8 cellular contexts compared by ENCODE assay signal in genomic region chr10:63264852-63265617, GRCh38.
DNase-seq lines count a peak whose midpoint lies in the region; ATAC-seq and TF ChIP-seq lines count a peak whose summit lies in the region.

No MANE protein-coding gene starts in this region.

- WGBS in heart right ventricle, 2 donors = 0% methylated on average over 5 of the region's 5 CpGs
- no CpG with 5 or more reads among the region's 5 CpGs for WGBS in trophoblast cell (ENCODE audit: extremely low coverage, insufficient coverage, insufficient read length)

- no peaks in the 10 kb centered on the region for H3K9me3 Mint-ChIP-seq in activated T-cell treated with anti-CD3 and anti-CD28 coated beads, Interleukin-2, amount 50 U/mL, for 72 hours

- H2AK5ac ChIP-seq in trophoblast cell (ENCODE audit: low read length) = no peak overlapping the region

- peaks cover 3% of the 10 kb centered on the region for H3K79me2 ChIP-seq in trophoblast cell (ENCODE audit: control insufficient read depth, insufficient read depth, low read length, poor library complexity)

- H3K27ac ChIP-seq in heart right ventricle = peak overlapping the region in 9 of 10 donors; percentile 67 to 95 (median 90)
- no peak overlapping the region for H3K27ac ChIP-seq in trophoblast cell (ENCODE audit: low read depth, low read length)

- H3K27ac Mint-ChIP-seq in activated T-cell treated with anti-CD3 and anti-CD28 coated beads, Interleukin-2, amount 50 U/mL, for 72 hours = peak overlapping the region; percentile 100

- H3K23ac ChIP-seq in trophoblast cell (ENCODE audit: low read length) = no peak overlapping the region

- H2BK12ac ChIP-seq in trophoblast cell (ENCODE audit: low read length) = no peak overlapping the region

- TF ChIP-seq CTCF in heart right ventricle (IDR thresholded peaks at IDR 0.05) (no peak), foreskin fibroblast (IDR thresholded peaks at IDR 0.05; ENCODE audit: low read depth, low read length) (no peak)

- no peaks in the 10 kb centered on the region for H3K27me3 Mint-ChIP-seq in activated T-cell treated with anti-CD3 and anti-CD28 coated beads, Interleukin-2, amount 50 U/mL, for 72 hours (ENCODE audit: low read depth)

- peaks cover 0 to 15% (median 0%) of the 10 kb centered on the region in 9 donors for H3K36me3 ChIP-seq in heart right ventricle
- peaks cover 2 to 3% of the 10 kb centered on the region in 2 experiments for H3K36me3 ChIP-seq in trophoblast cell (ENCODE audit: control insufficient read depth in 1 of 2, insufficient read depth in 2 of 2, low read length in 2 of 2)

- no peak overlapping the region for H4K8ac ChIP-seq in trophoblast cell (ENCODE audit: low read depth, low read length)

- H3K79me1 ChIP-seq in trophoblast cell (ENCODE audit: low read length) = peaks cover 3% of the 10 kb centered on the region

- no peak overlapping the region for H2BK120ac ChIP-seq in trophoblast cell (ENCODE audit: insufficient read depth, low read length, poor library complexity)

- peak overlapping the region; percentile 69 for H3K4me2 ChIP-seq in trophoblast cell (ENCODE audit: low read length)

- no peak overlapping the region for H3K4ac ChIP-seq in trophoblast cell (ENCODE audit: low read depth, low read length)

- ATAC-seq in heart right ventricle (peak in 2 of 8 donors; percentile 25 to 30), left ventricle myocardium superior (no peak), HG03108 (IDR thresholded peaks at IDR 0.05; ENCODE audit: unreplicated experiment) (no peak)
- ATAC-seq in activated T-cell treated with anti-CD3 and anti-CD28 coated beads, Interleukin-2, amount 50 U/mL, for 72 hours (replicated peaks in 1 of 2) = no peak

- peaks cover 5 to 13% of the 10 kb centered on the region in 2 donors for H3K36me3 Mint-ChIP-seq in activated T-cell treated with anti-CD3 and anti-CD28 coated beads, Interleukin-2, amount 50 U/mL, for 72 hours (ENCODE audit: insufficient read depth in 2 of 2)

- H4K91ac ChIP-seq in trophoblast cell (ENCODE audit: low read depth, low read length) = no peak overlapping the region

- intact Hi-C loops in heart right ventricle (cut with DNase I) (loop anchor here in 8 of 10 donors (2.0 to 10.0 kb wide), 9 partner anchors 33 to 362 kb away; partner anchors contain the start of genes JMJD1C (in 3 of the 8) and REEP3 (in 3 of the 8)), left ventricle myocardium superior (cut with micrococcal nuclease) (loop anchor here (5.0 kb wide), 1 partner anchor 33 kb away; no protein-coding TSS in a partner anchor)

- no peak overlapping the region for H3K9ac ChIP-seq in trophoblast cell (ENCODE audit: low read length)

- DNase-seq in heart right ventricle (peak in 1 of 2 donors; percentile 42), left ventricle myocardium superior (no peak), NCI-H460 (ENCODE audit: extremely low read depth, low read depth) (peak; percentile 54), foreskin fibroblast (peak; percentile 52 to 81), trophoblast cell (no peak), NCI-H2029 treated with DMSO at 0.1 percent for 48 hours (lab: John Stamatoyannopoulos, UW) (no peak)
- peak; percentile 16 to 27 for DNase-seq in activated T-cell treated with anti-CD3 and anti-CD28 coated beads, Interleukin-2, amount 50 U/mL, for 72 hours

- no peak overlapping the region for H2BK5ac ChIP-seq in trophoblast cell (ENCODE audit: low read depth, low read length, poor library complexity)

- H3K14ac ChIP-seq in trophoblast cell (ENCODE audit: low read length) = no peak overlapping the region

- no peak overlapping the region for H3K18ac ChIP-seq in trophoblast cell (ENCODE audit: low read length)

- peaks cover 0 to 56% (median 46%) of the 10 kb centered on the region in 9 donors for H3K4me1 ChIP-seq in heart right ventricle
- peaks cover 0 to 2% of the 10 kb centered on the region in 2 experiments for H3K4me1 ChIP-seq in trophoblast cell (ENCODE audit: control insufficient read depth in 1 of 2, insufficient read depth in 2 of 2, low read length in 2 of 2)

- H4K12ac ChIP-seq in trophoblast cell (ENCODE audit: low read depth, low read length) = no peak overlapping the region

- peak overlapping the region; percentile 96 to 100 for H3K4me3 Mint-ChIP-seq in activated T-cell treated with anti-CD3 and anti-CD28 coated beads, Interleukin-2, amount 50 U/mL, for 72 hours

- H3K4me3 ChIP-seq in heart right ventricle (peak overlapping the region in 9 of 10 donors; percentile 42 to 66 (median 59)), foreskin fibroblast (ENCODE audit: low read depth in 1 of 2, low read length in 2 of 2) (peak overlapping the region; percentile 72 to 83), trophoblast cell (ENCODE audit: low read depth, low read length) (no peak overlapping the region)

- H3K9me3 ChIP-seq in heart right ventricle = no peaks in the 10 kb centered on the region
- no peaks in the 10 kb centered on the region for H3K9me3 ChIP-seq in trophoblast cell (ENCODE audit: insufficient read depth, low read depth, low read length)

- peaks cover 51% of the 10 kb centered on the region for H3K4me1 Mint-ChIP-seq in activated T-cell treated with anti-CD3 and anti-CD28 coated beads, Interleukin-2, amount 50 U/mL, for 72 hours (ENCODE audit: low read depth)

- H2AFZ ChIP-seq in trophoblast cell (ENCODE audit: insufficient read depth, low read length, poor library complexity) = no peak overlapping the region

- H3K27me3 ChIP-seq in heart right ventricle = no peaks in the 10 kb centered on the region
- no peaks in the 10 kb centered on the region for H3K27me3 ChIP-seq in trophoblast cell (ENCODE audit: insufficient read depth, low read length)

Comparison
In these comparisons a context has a peak if more than half of its experiments do, and no peak if none do; other contexts are left out.
1. DNase-seq: peak in NCI-H460 (single experiment), activated T-cell treated with anti-CD3 and anti-CD28 coated beads, Interleukin-2, amount 50 U/mL, for 72 hours (2 of 2) and foreskin fibroblast (2 of 2); none in left ventricle myocardium superior (single experiment), trophoblast cell (0 of 2) and NCI-H2029 treated with DMSO at 0.1 percent for 48 hours (single experiment).